In genomic region chr10:62253704-62254103, GRCh38 we compare ENCODE assay signal across 26 cellular contexts. TPM values are rescaled to one million over a fixed set of nuclear protein-coding genes. Genes with fewer than 3 reads are reported as not detected.
DNase-seq lines count a peak whose midpoint lies in the region; ATAC-seq and TF ChIP-seq lines count a peak whose summit lies in the region.
"Had no signal": no experiment of that assay in that cellular context is flagged by ENCODE, and none has a peak within 500 bp of the region (broad histone marks: within the 10 kb centered on the region; RNA-seq: fewer than 3 reads in every experiment).

No MANE protein-coding gene starts in this region.

- H3K27ac Mint-ChIP-seq in activated CD4-positive, alpha-beta T cell treated with anti-CD3 and anti-CD28 coated beads for 36 hours = peak overlapping the region; percentile 84
- H3K27ac Mint-ChIP-seq in activated naive CD4-positive, alpha-beta T cell treated with anti-CD3 and anti-CD28 coated beads for 36 hours = peak overlapping the region; percentile 83
- H3K27ac Mint-ChIP-seq in activated naive CD8-positive, alpha-beta T cell treated with anti-CD3 and anti-CD28 coated beads for 36 hours = peak overlapping the region; percentile 87
- H3K27ac Mint-ChIP-seq: CD4-positive, CD25-positive, alpha-beta regulatory T cell had no signal

- peaks cover 5% of the 10 kb centered on the region for H3K9me3 Mint-ChIP-seq in activated CD4-positive, alpha-beta T cell treated with anti-CD3 and anti-CD28 coated beads for 36 hours (ENCODE audit: low read depth)
- peaks cover 7% of the 10 kb centered on the region for H3K9me3 Mint-ChIP-seq in activated naive CD4-positive, alpha-beta T cell treated with anti-CD3 and anti-CD28 coated beads for 36 hours
- peaks cover 14% of the 10 kb centered on the region for H3K9me3 Mint-ChIP-seq in activated naive CD8-positive, alpha-beta T cell treated with anti-CD3 and anti-CD28 coated beads for 36 hours

- no peak overlapping the region for H3K4me3 ChIP-seq in Panc1 (ENCODE audit: low read depth in 2 of 2, low read length in 2 of 2)
- H3K4me3 ChIP-seq: SJCRH30 had no signal

- H3K9me3 ChIP-seq in Panc1 (ENCODE audit: control insufficient read depth, insufficient read depth, low read depth, low read length) = no peaks in the 10 kb centered on the region
- H3K9me3 ChIP-seq: SJCRH30 had no signal

- peaks cover 32% of the 10 kb centered on the region for H3K4me1 Mint-ChIP-seq in activated CD4-positive, alpha-beta T cell treated with anti-CD3 and anti-CD28 coated beads for 36 hours
- peaks cover 44% of the 10 kb centered on the region for H3K4me1 Mint-ChIP-seq in activated naive CD4-positive, alpha-beta T cell treated with anti-CD3 and anti-CD28 coated beads for 36 hours (ENCODE audit: low read depth)
- H3K4me1 Mint-ChIP-seq in activated naive CD8-positive, alpha-beta T cell treated with anti-CD3 and anti-CD28 coated beads for 36 hours = peaks cover 24% of the 10 kb centered on the region

- H3K4me1 ChIP-seq in Panc1 (ENCODE audit: control insufficient read depth, insufficient read depth, low read length) = peaks cover 30% of the 10 kb centered on the region
- H3K4me1 ChIP-seq: SJCRH30 had no signal

- peaks cover 10% of the 10 kb centered on the region for H3K36me3 Mint-ChIP-seq in activated CD4-positive, alpha-beta T cell treated with anti-CD3 and anti-CD28 coated beads for 36 hours (ENCODE audit: low read depth)
- H3K36me3 Mint-ChIP-seq in activated naive CD4-positive, alpha-beta T cell treated with anti-CD3 and anti-CD28 coated beads for 36 hours (ENCODE audit: low read depth) = peaks cover 3% of the 10 kb centered on the region
- peaks cover 9% of the 10 kb centered on the region for H3K36me3 Mint-ChIP-seq in activated naive CD8-positive, alpha-beta T cell treated with anti-CD3 and anti-CD28 coated beads for 36 hours
- H3K36me3 Mint-ChIP-seq: CD4-positive, CD25-positive, alpha-beta regulatory T cell had no signal

- no peak for TF ChIP-seq CTCF in Panc1 (IDR thresholded peaks at IDR 0.05)

- POLR2A ChIA-PET in activated CD4-positive, alpha-beta T cell treated with anti-CD3 and anti-CD28 coated beads for 36 hours (lab: Charles Lee) = interaction anchor here (0.7 kb wide), 1 partner anchor 205 kb away, joined by 3 read pairs; no protein-coding TSS in a partner anchor
- POLR2A ChIA-PET in Panc1 (lab: Charles Lee) = no interaction called here

- intact Hi-C loops in activated CD4-positive, alpha-beta T cell treated with anti-CD3 and anti-CD28 coated beads for 36 hours (cut with DNase I, micrococcal nuclease) = no loop called here
- intact Hi-C loops in activated naive CD4-positive, alpha-beta T cell treated with anti-CD3 and anti-CD28 coated beads for 36 hours (cut with micrococcal nuclease) = loop anchor here (1.0 to 5.0 kb wide), 4 partner anchors 15 to 564 kb away; partner anchors contain the start of genes EGR2 and RTKN2
- intact Hi-C loops in Panc1 (cut with micrococcal nuclease; ENCODE audit: unreplicated experiment) = no loop called here

- no TSS peak for BruUV-seq in Panc1 (replicated peaks; lab: Mats Ljungman, UMichigan)

- H3K27me3 Mint-ChIP-seq in activated CD4-positive, alpha-beta T cell treated with anti-CD3 and anti-CD28 coated beads for 36 hours = no peaks in the 10 kb centered on the region
- no peaks in the 10 kb centered on the region for H3K27me3 Mint-ChIP-seq in activated naive CD4-positive, alpha-beta T cell treated with anti-CD3 and anti-CD28 coated beads for 36 hours (ENCODE audit: low read depth)
- H3K27me3 Mint-ChIP-seq in activated naive CD8-positive, alpha-beta T cell treated with anti-CD3 and anti-CD28 coated beads for 36 hours = no peaks in the 10 kb centered on the region
- H3K27me3 Mint-ChIP-seq: CD4-positive, CD25-positive, alpha-beta regulatory T cell had no signal

- H3K4me3 Mint-ChIP-seq in activated CD4-positive, alpha-beta T cell treated with anti-CD3 and anti-CD28 coated beads for 36 hours = no peak overlapping the region
- peak overlapping the region; percentile 30 for H3K4me3 Mint-ChIP-seq in activated naive CD4-positive, alpha-beta T cell treated with anti-CD3 and anti-CD28 coated beads for 36 hours
- no peak overlapping the region for H3K4me3 Mint-ChIP-seq in activated naive CD8-positive, alpha-beta T cell treated with anti-CD3 and anti-CD28 coated beads for 36 hours
- H3K4me3 Mint-ChIP-seq: CD4-positive, CD25-positive, alpha-beta regulatory T cell had no signal

- no peak for DNase-seq in activated CD4-positive, alpha-beta T cell treated with anti-CD3 and anti-CD28 coated beads for 36 hours
- DNase-seq in activated CD4-positive, alpha-beta T cell treated with anti-CD3 and anti-CD28 coated beads for 4 hours = no peak
- no peak for DNase-seq in activated naive CD4-positive, alpha-beta T cell treated with anti-CD3 and anti-CD28 coated beads for 36 hours
- DNase-seq in activated naive CD4-positive, alpha-beta T cell (lab: John Stamatoyannopoulos, UW) = no peak
- DNase-seq in Panc1 (ENCODE audit: low read depth, low spot score) (no peak), GDM1 (lab: John Stamatoyannopoulos, UW) (no peak)
- no peak for DNase-seq in activated naive CD8-positive, alpha-beta T cell treated with anti-CD3 and anti-CD28 coated beads for 36 hours
- DNase-seq: 8988T; CD4-positive, CD25-positive, alpha-beta regulatory T cell; DMS153; DND-41; H7; KG1; MM.1S; NCI-H1048; NCI-H1417; NCI-H1694; NCI-H2029 treated with DMSO at 0.1 percent for 48 hours; NCI-H446 treated with DMSO at 0.1 percent for 48 hours; NCI-H526; NCI-H82; NK-92 treated with Interleukin-12 subunit alpha and Interleukin-12 subunit beta, amount 100 ng/mL, for 24 hours; SJCRH30 had no signal

- peak; percentile 61 for ATAC-seq in activated CD4-positive, alpha-beta T cell treated with anti-CD3 and anti-CD28 coated beads for 36 hours
- ATAC-seq in Panc1 = no peak
- no peak for ATAC-seq in GM18858 (IDR thresholded peaks at IDR 0.05; ENCODE audit: unreplicated experiment)
- ATAC-seq: PC-3, Right ventricle myocardium inferior had no signal

- in situ Hi-C loops in Panc1 (cut with HindIII; ENCODE audit: low pct_unique_long_range_greater_than_20kb, low sequenced_read_pairs) = loop anchor here (25.0 kb wide), 1 partner anchor 134 kb away; no protein-coding TSS in a partner anchor

- H3K27ac ChIP-seq in Panc1 (ENCODE audit: low read length) = peak overlapping the region; percentile 48; the same call in 1 of the 2 replicates
- H3K27ac ChIP-seq: SJCRH30 had no signal

- H3K36me3 ChIP-seq in Panc1 (ENCODE audit: control insufficient read depth, insufficient read depth, low read length) = peaks cover 6% of the 10 kb centered on the region; the same call in 1 of the 2 replicates

- no peaks in the 10 kb centered on the region for H3K27me3 ChIP-seq in Panc1 (ENCODE audit: control insufficient read depth, insufficient read depth, low read length)
- H3K27me3 ChIP-seq: SJCRH30 had no signal

- CTCF ChIA-PET in activated CD4-positive, alpha-beta T cell treated with anti-CD3 and anti-CD28 coated beads for 36 hours (lab: Charles Lee) = interaction anchor here (1.1 to 4.9 kb wide), 4 partner anchors 9 to 215 kb away, joined by 3 to 25 read pairs (median 7); partner anchors contain the start of gene RTKN2
- CTCF ChIA-PET in activated naive CD4-positive, alpha-beta T cell treated with anti-CD3 and anti-CD28 coated beads for 36 hours (lab: Charles Lee) = interaction anchor here (0.6 to 1.7 kb wide), 5 partner anchors 8 to 905 kb away, joined by 3 to 9 read pairs (median 3); no protein-coding TSS in a partner anchor
- CTCF ChIA-PET in Panc1 (lab: Charles Lee) = no interaction called here

RNA-seq across cellular contexts. Expression of gene RTKN2, which starts 14.9 kb away (rescaled TPM):
- 1 to 10 TPM; 4.8 TPM for total RNA-seq in activated CD4-positive, alpha-beta T cell treated with anti-CD3 and anti-CD28 coated beads for 36 hours
- total RNA-seq in activated naive CD4-positive, alpha-beta T cell treated with anti-CD3 and anti-CD28 coated beads for 36 hours = 1 to 10 TPM; 4.7 to 5.4 TPM
- 21.3 TPM for total RNA-seq in Panc1 (2021; ENCODE audit: unreplicated experiment)
- 4.0 TPM for polyA plus RNA-seq in Panc1 (2012; ENCODE audit: insufficient read length)
- 1 to 10 TPM; 1.1 to 1.2 TPM for total RNA-seq in activated naive CD8-positive, alpha-beta T cell treated with anti-CD3 and anti-CD28 coated beads for 36 hours
- total RNA-seq: Right ventricle myocardium inferior had no signal
